17 cellular contexts compared by ENCODE assay signal in genomic region chr14:62138593-62138992, GRCh38.
DNase-seq lines count a peak whose midpoint lies in the region; ATAC-seq and TF ChIP-seq lines count a peak whose summit lies in the region.
"Had no signal": no experiment of that assay in that cellular context is flagged by ENCODE, and none has a peak within 500 bp of the region (broad histone marks: within the 10 kb centered on the region; RNA-seq: fewer than 3 reads in every experiment).

No MANE protein-coding gene starts in this region.

- peak; percentile 48 for ATAC-seq in left lung
- ATAC-seq: Panc1 had no signal

- no peaks in the 10 kb centered on the region for H3K36me3 ChIP-seq in left lung
- H3K36me3 ChIP-seq: BE2C, HAP-1 had no signal

- intact Hi-C loops in left lung (cut with DNase I), result no loop called here
- intact Hi-C loops in Calu3 (cut with micrococcal nuclease; ENCODE audit: unreplicated experiment), result no loop called here

- no peaks in the 10 kb centered on the region for H3K9me3 Mint-ChIP-seq in Calu3 (ENCODE audit: low read depth, unreplicated experiment)

- H3K36me3 Mint-ChIP-seq in Calu3 (ENCODE audit: insufficient read depth, unreplicated experiment), result no peaks in the 10 kb centered on the region
- H3K36me3 Mint-ChIP-seq: CD4-positive, alpha-beta memory T cell; IgD-negative memory B cell had no signal

- H3K4me1 ChIP-seq in left lung, result no peaks in the 10 kb centered on the region
- H3K4me1 ChIP-seq: BE2C, HAP-1 had no signal

- H3K27ac ChIP-seq in left lung, result no peak overlapping the region

- no peaks in the 10 kb centered on the region for H3K4me1 Mint-ChIP-seq in Calu3 (ENCODE audit: low read depth, unreplicated experiment)
- H3K4me1 Mint-ChIP-seq: CD4-positive, alpha-beta memory T cell; IgD-negative memory B cell had no signal

- no peak overlapping the region for H3K4me3 Mint-ChIP-seq in Calu3 (ENCODE audit: low read depth, unreplicated experiment)
- H3K4me3 Mint-ChIP-seq: CD4-positive, alpha-beta memory T cell; IgD-negative memory B cell had no signal

- no peak for TF ChIP-seq CTCF in astrocyte of the spinal cord (IDR thresholded peaks at IDR 0.05; ENCODE audit: low read depth, low read length)
- TF ChIP-seq CTCF in left lung (IDR thresholded peaks at IDR 0.05), result no peak
- no peak for TF ChIP-seq CTCF in Calu3 (IDR thresholded peaks at IDR 0.05; ENCODE audit: unreplicated experiment)

- H3K27me3 ChIP-seq in left lung, result no peaks in the 10 kb centered on the region
- H3K27me3 ChIP-seq: BE2C had no signal

- no TSS peak for BruUV-seq in Calu3 (replicated peaks; lab: Mats Ljungman, UMichigan)

- H3K9me3 ChIP-seq in left lung, result no peaks in the 10 kb centered on the region
- H3K9me3 ChIP-seq: BE2C, HAP-1 had no signal

- no peaks in the 10 kb centered on the region for H3K27me3 Mint-ChIP-seq in Calu3 (ENCODE audit: unreplicated experiment)

- in situ Hi-C loops in astrocyte of the spinal cord (cut with HindIII; ENCODE audit: low sequenced_read_pairs), result no loop called here

- no peak overlapping the region for H3K27ac Mint-ChIP-seq in Calu3 (ENCODE audit: unreplicated experiment)
- H3K27ac Mint-ChIP-seq: CD4-positive, alpha-beta memory T cell; IgD-negative memory B cell had no signal

- DNase-seq in HT1080 (ENCODE audit: low read depth) (peak; percentile 8), M059J (ENCODE audit: low read depth) (peak; percentile 22), astrocyte of the spinal cord (ENCODE audit: low read depth, low spot score) (peak; percentile 10), left lung (no peak), Calu3 (no peak)
- DNase-seq in stimulated activated CD4-positive, alpha-beta T cell treated with anti-CD3 and anti-CD28 coated beads, Interleukin-2, amount 100 ng/mL, for 24 hours, result no peak
- DNase-seq in activated CD4-positive, CD25-positive, alpha-beta regulatory T cell (lab: John Stamatoyannopoulos, UW), result no peak
- DNase-seq: BE2C; CD4-positive, alpha-beta memory T cell; MV-4-11; NCI-H1436 treated with DMSO at 0.1 percent for 48 hours; NCI-H2081; NCI-H2227 treated with DMSO at 0.1 percent for 48 hours; SHP77 treated with DMSO at 0.1 percent for 48 hours had no signal

- H3K4me3 ChIP-seq in astrocyte of the spinal cord (ENCODE audit: low read depth, low read length) (no peak overlapping the region), left lung (no peak overlapping the region)
- H3K4me3 ChIP-seq: HAP-1 had no signal

- CTCF ChIA-PET in Calu3 (lab: Charles Lee), result no interaction called here

Comparison
In these comparisons a context has a peak if more than half of its experiments do, and no peak if none do; other contexts are left out.
1. DNase-seq: peak in HT1080 (single experiment), M059J (single experiment) and astrocyte of the spinal cord (single experiment); none in left lung (0 of 2), stimulated activated CD4-positive, alpha-beta T cell treated with anti-CD3 and anti-CD28 coated beads, Interleukin-2, amount 100 ng/mL, for 24 hours (0 of 2), Calu3 (single experiment) and activated CD4-positive, CD25-positive, alpha-beta regulatory T cell (0 of 4).